In the genomic region with DNA sequence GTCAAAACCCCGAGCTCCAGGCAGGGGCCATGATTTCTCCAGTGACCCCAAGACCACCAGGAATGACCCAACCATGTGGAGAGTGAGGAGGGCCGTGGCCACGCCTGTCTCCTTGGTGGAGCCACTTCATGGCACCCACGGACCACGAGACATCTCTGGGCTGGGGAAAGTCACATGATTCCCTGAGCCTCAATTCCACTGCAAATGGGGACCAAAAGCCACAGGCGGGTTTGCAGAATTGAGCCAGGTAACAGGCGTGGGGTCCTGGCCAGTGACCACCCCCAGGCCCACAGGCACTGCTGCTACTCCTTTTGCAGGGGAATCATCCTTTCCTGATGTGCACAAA, we compare ENCODE assay signal across 24 cellular contexts.
"Had no signal": no experiment of that assay in that cellular context is flagged by ENCODE, and none has a peak within 500 bp of the region (broad histone marks: within the 10 kb centered on the region; RNA-seq: fewer than 3 reads in every experiment).

No MANE protein-coding gene starts in this region.

- H3K36me3 ChIP-seq: gastrocnemius medialis, heart right ventricle, left ventricle myocardium inferior, right atrium auricular region, suprapubic skin, thyroid gland, uterus had no signal

- H3K4me1 ChIP-seq: gastrocnemius medialis, heart right ventricle, left ventricle myocardium inferior, right atrium auricular region, suprapubic skin, thyroid gland, uterus had no signal

- H3K9me3 Mint-ChIP-seq: naive B cell; nephron; stimulated activated effector memory CD8-positive, alpha-beta T cell treated with anti-CD3 and anti-CD28 coated beads, Interleukin-12 subunit alpha, Interleukin-12 subunit beta, amount 100 ng/mL, for 72 hours; type B pancreatic cell had no signal

- H3K27ac ChIP-seq: coronary artery, dorsolateral prefrontal cortex, gastrocnemius medialis, heart right ventricle, left ventricle myocardium inferior, right atrium auricular region, suprapubic skin, thyroid gland, uterus had no signal

- H3K36me3 Mint-ChIP-seq: naive B cell; stimulated activated effector memory CD8-positive, alpha-beta T cell treated with anti-CD3 and anti-CD28 coated beads, Interleukin-12 subunit alpha, Interleukin-12 subunit beta, amount 100 ng/mL, for 72 hours; type B pancreatic cell had no signal

- H3K27me3 ChIP-seq: dorsolateral prefrontal cortex, gastrocnemius medialis, right atrium auricular region, suprapubic skin, thyroid gland, uterus had no signal

- H3K27me3 Mint-ChIP-seq: type B pancreatic cell had no signal

- H3K4me1 Mint-ChIP-seq: naive B cell; nephron; stimulated activated effector memory CD8-positive, alpha-beta T cell treated with anti-CD3 and anti-CD28 coated beads, Interleukin-12 subunit alpha, Interleukin-12 subunit beta, amount 100 ng/mL, for 72 hours had no signal

- H3K4me3 ChIP-seq: coronary artery, dorsolateral prefrontal cortex, gastrocnemius medialis, heart right ventricle, left ventricle myocardium inferior, lung, right atrium auricular region, suprapubic skin, thyroid gland, uterus had no signal

- ATAC-seq: esophagus mucosa; gastrocnemius medialis; heart right ventricle; left cardiac atrium; stimulated activated effector memory CD8-positive, alpha-beta T cell treated with anti-CD3 and anti-CD28 coated beads, Interleukin-12 subunit alpha, Interleukin-12 subunit beta, amount 100 ng/mL, for 72 hours; stimulated activated naive CD8-positive, alpha-beta T cell treated with anti-CD3 and anti-CD28 coated beads, Interleukin-15, Interleukin-2, amounts not matched to agents 100 U/mL and 50 U/mL, for 24 hours had no signal

- H3K9me3 ChIP-seq: gastrocnemius medialis, heart right ventricle, left ventricle myocardium inferior, right atrium auricular region, suprapubic skin, thyroid gland, uterus had no signal

- H3K4me3 Mint-ChIP-seq: nephron; stimulated activated effector memory CD8-positive, alpha-beta T cell treated with anti-CD3 and anti-CD28 coated beads, Interleukin-12 subunit alpha, Interleukin-12 subunit beta, amount 100 ng/mL, for 72 hours; type B pancreatic cell had no signal

- FAIRE-seq: endometrium, keratinocyte, small intestine had no signal

- DNase-seq: effector CD8-positive, alpha-beta T cell; gastrocnemius medialis; heart right ventricle; left cardiac atrium; left ventricle myocardium inferior; mesenchymal stem cell; naive B cell; small intestine; stimulated activated CD4-positive, alpha-beta T cell treated with anti-CD3 and anti-CD28 coated beads, Interleukin-4, amount 100 ng/mL, for 1 hour; stimulated activated CD8-positive, alpha-beta memory T cell treated with anti-CD3 and anti-CD28 coated beads, Interleukin-4, amount 100 ng/mL, for 48 hours; stimulated activated naive CD8-positive, alpha-beta T cell treated with anti-CD3 and anti-CD28 coated beads, Interleukin-15, Interleukin-2, amounts not matched to agents 100 U/mL and 50 U/mL, for 24 hours; thyroid gland; uterus had no signal

- H3K27ac Mint-ChIP-seq: naive B cell; nephron; stimulated activated effector memory CD8-positive, alpha-beta T cell treated with anti-CD3 and anti-CD28 coated beads, Interleukin-12 subunit alpha, Interleukin-12 subunit beta, amount 100 ng/mL, for 72 hours; type B pancreatic cell had no signal
